ENCODE assay signal across 14 cellular contexts in genomic region chr5:143923634-143924265, GRCh38.
DNase-seq lines count a peak whose midpoint lies in the region; ATAC-seq and TF ChIP-seq lines count a peak whose summit lies in the region.
"Had no signal": no experiment of that assay in that cellular context is flagged by ENCODE, and none has a peak within 500 bp of the region (broad histone marks: within the 10 kb centered on the region; RNA-seq: fewer than 3 reads in every experiment).

No MANE protein-coding gene starts in this region.

- H3K9ac ChIP-seq in PC-3 (ENCODE audit: low read length) = peak overlapping the region; percentile 57

- BruUV-seq in Calu3 (replicated peaks; lab: Mats Ljungman, UMichigan) (no TSS peak), PC-3 (replicated peaks; lab: Mats Ljungman, UMichigan) (TSS peak; percentile 67)

- H3K36me3 ChIP-seq in PC-3 (ENCODE audit: low read depth, low read length) = no peaks in the 10 kb centered on the region
- no peaks in the 10 kb centered on the region for H3K36me3 ChIP-seq in stomach
- H3K36me3 ChIP-seq in sigmoid colon = no peaks in the 10 kb centered on the region

- no peaks in the 10 kb centered on the region for H3K27me3 Mint-ChIP-seq in Calu3 (ENCODE audit: unreplicated experiment)

- H3K9me3 ChIP-seq in PC-3 (ENCODE audit: low read length) (no peaks in the 10 kb centered on the region), stomach (no peaks in the 10 kb centered on the region), sigmoid colon (no peaks in the 10 kb centered on the region)

- POLR2A ChIA-PET in PC-3 (lab: Charles Lee; ENCODE audit: unreplicated experiment) = interaction anchor here (0.5 kb wide), 1 partner anchor 38 kb away, joined by 3 read pairs; no protein-coding TSS in a partner anchor

- no peak for TF ChIP-seq POLR2A in stomach (IDR thresholded peaks at IDR 0.05)
- TF ChIP-seq POLR2A in sigmoid colon (IDR thresholded peaks at IDR 0.05) = no peak

- no peaks in the 10 kb centered on the region for H3K9me2 ChIP-seq in PC-3 (replicated peaks; ENCODE audit: low read length)

- H3K4me3 ChIP-seq in PC-3 (ENCODE audit: low read length) = peak overlapping the region; percentile 43; the same call in 1 of the 2 replicates
- H3K4me3 ChIP-seq in fibroblast of mammary gland (ENCODE audit: control insufficient read depth, low read depth, low read length) = no peak overlapping the region
- no peak overlapping the region for H3K4me3 ChIP-seq in stomach
- no peak overlapping the region for H3K4me3 ChIP-seq in sigmoid colon
- no peak overlapping the region for H3K4me3 ChIP-seq in coronary artery

- intact Hi-C loops in Calu3 (cut with micrococcal nuclease; ENCODE audit: unreplicated experiment) = no loop called here
- intact Hi-C loops in PC-3 (cut with micrococcal nuclease) = loop anchor here (1.0 to 5.0 kb wide), 4 partner anchors 44 to 521 kb away; partner anchors contain the start of gene NR3C1
- intact Hi-C loops in stomach (cut with DNase I; ENCODE audit: low total_unique reads) = no loop called here
- intact Hi-C loops in sigmoid colon (cut with DNase I) = no loop called here

- ATAC-seq in GM21576 (IDR thresholded peaks at IDR 0.05; ENCODE audit: unreplicated experiment) (peak; percentile 66), PC-3 (peak; percentile 72), GM19455 (IDR thresholded peaks at IDR 0.05; ENCODE audit: unreplicated experiment) (no peak)

- H3K4me1 ChIP-seq in PC-3 (ENCODE audit: insufficient read depth, low read length) = peaks cover 53% of the 10 kb centered on the region
- no peaks in the 10 kb centered on the region for H3K4me1 ChIP-seq in stomach
- H3K4me1 ChIP-seq in sigmoid colon = peaks cover 0 to 16% (median 5%) of the 10 kb centered on the region in 4 donors

- H3F3A ChIP-seq in PC-3 (ENCODE audit: low read length, unreplicated experiment) = peaks cover 20% of the 10 kb centered on the region

- H3K27ac Mint-ChIP-seq in Calu3 (ENCODE audit: unreplicated experiment) = peak overlapping the region; percentile 61
- H3K27ac Mint-ChIP-seq: activated naive CD4-positive, alpha-beta T cell treated with anti-CD3 and anti-CD28 coated beads, Interleukin-2, amount 50 U/mL, for 72 hours; CD4-positive, CD25-positive, alpha-beta regulatory T cell had no signal

- H3K79me2 ChIP-seq in PC-3 (ENCODE audit: low read length) = no peaks in the 10 kb centered on the region

- no peak overlapping the region for H3K4me3 Mint-ChIP-seq in Calu3 (ENCODE audit: low read depth, unreplicated experiment)
- H3K4me3 Mint-ChIP-seq: CD4-positive, CD25-positive, alpha-beta regulatory T cell; neural crest cell had no signal

- DNase-seq in Calu3 = no peak
- peak; percentile 60 for DNase-seq in PC-3
- peak; percentile 60 for DNase-seq in fibroblast of mammary gland (ENCODE audit: low read depth)
- DNase-seq in stomach = no peak
- DNase-seq in sigmoid colon = no peak
- no peak for DNase-seq in coronary artery (ENCODE audit: low spot score)
- DNase-seq: CD4-positive, CD25-positive, alpha-beta regulatory T cell; head of caudate nucleus; NCI-H2227 treated with DMSO at 0.1 percent for 48 hours had no signal

- no peaks in the 10 kb centered on the region for H4K20me1 ChIP-seq in PC-3 (ENCODE audit: low read length)

- TF ChIP-seq EP300 in stomach (IDR thresholded peaks at IDR 0.05) (no peak), sigmoid colon (IDR thresholded peaks at IDR 0.05) (no peak)

- peak overlapping the region; percentile 95 for H3K27ac ChIP-seq in PC-3 (ENCODE audit: low read length)
- H3K27ac ChIP-seq in stomach = no peak overlapping the region
- no peak overlapping the region for H3K27ac ChIP-seq in sigmoid colon
- H3K27ac ChIP-seq in coronary artery = no peak overlapping the region
- H3K27ac ChIP-seq: HL-60 had no signal

- H3K9me3 Mint-ChIP-seq in Calu3 (ENCODE audit: low read depth, unreplicated experiment) = peaks cover 2% of the 10 kb centered on the region
- H3K9me3 Mint-ChIP-seq: neural crest cell had no signal

- peaks cover 39% of the 10 kb centered on the region for H3K4me1 Mint-ChIP-seq in Calu3 (ENCODE audit: low read depth, unreplicated experiment)
- H3K4me1 Mint-ChIP-seq: CD4-positive, CD25-positive, alpha-beta regulatory T cell; neural crest cell had no signal

- H3K4me2 ChIP-seq in PC-3 (ENCODE audit: low read length) = peak overlapping the region; percentile 75

- CTCF ChIA-PET in Calu3 (lab: Charles Lee) = interaction anchor here (2.5 kb wide), 1 partner anchor 8 kb away, joined by 5 read pairs; no protein-coding TSS in a partner anchor
- CTCF ChIA-PET in PC-3 (lab: Charles Lee) = no interaction called here

- peak overlapping the region; percentile 39; the same call in 1 of the 2 replicates for H2AFZ ChIP-seq in PC-3 (ENCODE audit: low read length)

- TF ChIP-seq CTCF in Calu3 (IDR thresholded peaks at IDR 0.05; ENCODE audit: unreplicated experiment) (no peak), PC-3 (conservative IDR thresholded peaks at IDR 0.05; ENCODE audit: low read depth, low read length) (no peak), fibroblast of mammary gland (conservative IDR thresholded peaks at IDR 0.05; ENCODE audit: control insufficient read depth, insufficient read depth, low read depth, low read length) (no peak), stomach (IDR thresholded peaks at IDR 0.05) (no peak), sigmoid colon (IDR thresholded peaks at IDR 0.05) (no peak), coronary artery (IDR thresholded peaks at IDR 0.05) (no peak)

- 71 to 85% (median 79%) methylated on average over 6 of the region's 6 CpGs for WGBS in stomach, 5 donors
- WGBS in sigmoid colon, 2 donors = 53 to 72% methylated on average over 6 of the region's 6 CpGs

- no peaks in the 10 kb centered on the region for H3K36me3 Mint-ChIP-seq in Calu3 (ENCODE audit: insufficient read depth, unreplicated experiment)
- H3K36me3 Mint-ChIP-seq: activated naive CD4-positive, alpha-beta T cell treated with anti-CD3 and anti-CD28 coated beads, Interleukin-2, amount 50 U/mL, for 72 hours; CD4-positive, CD25-positive, alpha-beta regulatory T cell had no signal

- H3K27me3 ChIP-seq in PC-3 (ENCODE audit: low read length) (no peaks in the 10 kb centered on the region), stomach (no peaks in the 10 kb centered on the region), sigmoid colon (no peaks in the 10 kb centered on the region)

Comparison
In these comparisons a context has a peak if more than half of its experiments do, and no peak if none do; other contexts are left out.
1. DNase-seq: peak in PC-3 (single experiment) and fibroblast of mammary gland (single experiment); none in Calu3 (single experiment), stomach (single experiment), sigmoid colon (single experiment) and coronary artery (single experiment).